8 cellular contexts compared by ENCODE assay signal in the genomic region with DNA sequence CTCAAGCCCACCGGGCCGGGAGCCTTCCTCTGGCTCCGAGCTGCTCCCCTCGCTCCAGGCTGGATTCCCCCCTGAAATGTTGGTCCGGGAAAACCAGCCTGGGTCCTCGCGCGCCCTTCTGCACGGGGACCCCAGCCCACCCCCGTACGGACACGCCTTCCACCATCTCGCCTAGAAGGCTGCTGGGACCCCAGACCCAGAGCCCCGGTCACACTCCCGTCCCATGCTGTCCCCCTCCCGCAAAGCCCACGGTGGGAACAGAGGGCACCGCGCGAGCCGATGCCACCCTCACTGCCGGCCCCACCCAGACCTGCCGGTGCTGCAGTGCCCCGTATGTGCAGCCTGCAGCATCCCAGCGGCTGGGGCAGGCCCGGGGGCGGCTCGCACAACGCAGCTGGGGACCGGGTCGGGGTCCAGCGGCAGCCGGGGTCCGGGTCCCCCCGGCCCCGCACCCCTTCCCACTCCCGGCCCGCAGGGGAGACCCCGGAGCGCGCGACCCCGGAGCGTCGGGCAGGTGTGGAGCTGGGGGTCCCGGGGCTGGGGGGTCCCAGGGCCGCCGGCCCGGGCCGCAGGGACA. TPM values are rescaled to one million over a fixed set of nuclear protein-coding genes. Genes with fewer than 3 reads are reported as not detected.
DNase-seq lines count a peak whose midpoint lies in the region; ATAC-seq and TF ChIP-seq lines count a peak whose summit lies in the region.

No MANE protein-coding gene starts in this region.

- H3K9me3 Mint-ChIP-seq in progenitor cell of endocrine pancreas (ENCODE audit: low read depth) = no peaks in the 10 kb centered on the region

- peaks cover 45% of the 10 kb centered on the region for H3K27me3 ChIP-seq in foreskin keratinocyte
- H3K27me3 ChIP-seq in HAP-1 (ENCODE audit: low read depth) = peaks cover 34% of the 10 kb centered on the region

- H3K4me1 Mint-ChIP-seq in progenitor cell of endocrine pancreas (ENCODE audit: low read depth) = peaks cover 33% of the 10 kb centered on the region

- H3K27me3 Mint-ChIP-seq in progenitor cell of endocrine pancreas = peaks cover 8% of the 10 kb centered on the region

- H3K4me3 Mint-ChIP-seq in progenitor cell of endocrine pancreas (ENCODE audit: low read depth) = peak overlapping the region; percentile 77

- H3K27ac Mint-ChIP-seq in progenitor cell of endocrine pancreas = no peak overlapping the region

- ATAC-seq in foreskin keratinocyte (peak; percentile 46), HG03432 (IDR thresholded peaks at IDR 0.05; ENCODE audit: unreplicated experiment) (no peak), GM18868 (IDR thresholded peaks at IDR 0.05; ENCODE audit: unreplicated experiment) (no peak), GM21367 (IDR thresholded peaks at IDR 0.05; ENCODE audit: unreplicated experiment) (no peak)

- no peaks in the 10 kb centered on the region for H3K9me3 ChIP-seq in HAP-1

- H3K36me3 Mint-ChIP-seq in progenitor cell of endocrine pancreas (ENCODE audit: insufficient read depth) = peaks cover 3% of the 10 kb centered on the region

- in situ Hi-C loops in HAP-1 (cut with MboI; ENCODE audit: low sequenced_read_pairs) = no loop called here

- DNase-seq in activated CD4-positive, alpha-beta T cell treated with anti-CD3 and anti-CD28 coated beads, Interleukin-2, amount 50 U/mL, for 4 hours = peak; percentile 38
- no peak for DNase-seq in foreskin keratinocyte
- no peak for DNase-seq in progenitor cell of endocrine pancreas (ENCODE audit: low spot score, unreplicated experiment)
- DNase-seq in HAP-1 (ENCODE audit: low spot score in 2 of 2) = no peak

- TF ChIP-seq CTCF in foreskin keratinocyte (conservative IDR thresholded peaks at IDR 0.05) (no peak), progenitor cell of endocrine pancreas (IDR thresholded peaks at IDR 0.05; ENCODE audit: unreplicated experiment) (no peak)

- no peak overlapping the region for H3K27ac ChIP-seq in foreskin keratinocyte

- no peaks in the 10 kb centered on the region for H3K36me3 ChIP-seq in HAP-1 (replicated peaks)

- H3K4me3 ChIP-seq in GM08714 (ENCODE audit: low read length) (peak overlapping the region; percentile 47; the same call in 1 of the 2 replicates), HAP-1 (no peak overlapping the region)

- H3K4me1 ChIP-seq in foreskin keratinocyte = no peaks in the 10 kb centered on the region
- no peaks in the 10 kb centered on the region; the same call in 1 of the 2 replicates for H3K4me1 ChIP-seq in HAP-1

RNA-seq across cellular contexts. Expression of gene SPOCK2, which starts 0.9 kb away (rescaled TPM):
- total RNA-seq in foreskin keratinocyte = 0.14 and 0.27 TPM in 2 replicates
- polyA plus RNA-seq in foreskin keratinocyte = 0.11 and 0.18 TPM in 2 replicates
- 47.7 and 49.1 TPM in 2 replicates for total RNA-seq in progenitor cell of endocrine pancreas

Comparison
In these comparisons a context has a peak if more than half of its experiments do, and no peak if none do; other contexts are left out.
1. DNase-seq: peak in activated CD4-positive, alpha-beta T cell treated with anti-CD3 and anti-CD28 coated beads, Interleukin-2, amount 50 U/mL, for 4 hours (2 of 2); none in foreskin keratinocyte (0 of 2), progenitor cell of endocrine pancreas (single experiment) and HAP-1 (0 of 2).
2. RNA of gene SPOCK2, which starts 0.9 kb away (total RNA-seq): 47.7 to 49.1 TPM in progenitor cell of endocrine pancreas; 0.14 to 0.27 TPM in foreskin keratinocyte; every median in the first group is over 10 times any median in the second.